In the genomic region with DNA sequence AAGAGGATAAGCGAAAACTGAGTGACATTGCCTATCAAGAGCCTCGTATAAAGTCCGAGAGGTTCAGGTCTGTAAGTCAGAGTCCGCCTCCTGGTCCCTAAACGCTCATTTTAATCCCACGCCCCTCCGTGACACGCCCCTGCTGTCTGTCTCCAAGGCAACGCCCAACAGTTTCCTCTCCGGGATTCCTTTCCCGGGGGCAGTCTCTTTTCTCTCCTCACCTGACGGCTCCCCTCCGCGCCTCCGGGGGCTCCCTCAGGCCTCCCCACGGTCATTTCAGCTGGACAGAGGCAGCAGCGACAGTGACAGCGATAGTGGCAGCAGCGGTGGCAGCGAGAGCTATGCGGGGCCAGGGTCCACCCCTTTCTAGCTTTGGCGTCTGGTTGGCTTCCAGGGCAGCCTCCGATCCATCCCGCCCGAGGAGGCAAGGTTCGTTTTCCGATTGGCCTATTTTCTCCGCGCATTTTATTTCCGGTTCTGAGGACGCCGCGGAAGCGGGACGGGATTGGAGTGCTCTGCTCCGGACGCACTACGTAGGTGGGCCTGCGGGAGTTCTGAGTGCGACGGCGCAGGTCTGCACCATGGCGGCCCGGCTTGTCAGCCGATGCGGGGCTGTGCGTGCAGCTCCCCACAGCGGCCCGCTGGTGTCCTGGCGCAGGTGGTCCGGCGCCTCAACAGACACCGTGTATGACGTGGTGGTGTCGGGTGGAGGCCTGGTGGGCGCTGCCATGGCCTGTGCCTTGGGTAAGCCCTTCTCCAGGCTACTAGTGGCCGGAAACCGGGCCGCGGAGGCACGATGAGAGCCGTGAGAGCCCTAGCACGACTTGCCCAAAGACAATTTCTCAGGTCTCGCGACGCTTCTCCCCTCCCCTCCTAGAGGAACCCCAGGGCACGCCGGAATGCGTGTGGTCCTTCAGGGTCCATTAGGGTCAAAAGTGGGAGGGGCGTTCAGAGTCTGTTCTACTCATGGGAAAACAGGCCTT, we compare ENCODE assay signal across 8 cellular contexts. TPM values are rescaled to one million over a fixed set of nuclear protein-coding genes. Genes with fewer than 3 reads are reported as not detected.
DNase-seq lines count a peak whose midpoint lies in the region; ATAC-seq and FAIRE-seq lines count a peak whose summit lies in the region.

A gene (plus strand): TSS at position 551 of the 983 bp plus-strand sequence. CDS start 31 bp downstream, at position 582.
A gene with protein sequence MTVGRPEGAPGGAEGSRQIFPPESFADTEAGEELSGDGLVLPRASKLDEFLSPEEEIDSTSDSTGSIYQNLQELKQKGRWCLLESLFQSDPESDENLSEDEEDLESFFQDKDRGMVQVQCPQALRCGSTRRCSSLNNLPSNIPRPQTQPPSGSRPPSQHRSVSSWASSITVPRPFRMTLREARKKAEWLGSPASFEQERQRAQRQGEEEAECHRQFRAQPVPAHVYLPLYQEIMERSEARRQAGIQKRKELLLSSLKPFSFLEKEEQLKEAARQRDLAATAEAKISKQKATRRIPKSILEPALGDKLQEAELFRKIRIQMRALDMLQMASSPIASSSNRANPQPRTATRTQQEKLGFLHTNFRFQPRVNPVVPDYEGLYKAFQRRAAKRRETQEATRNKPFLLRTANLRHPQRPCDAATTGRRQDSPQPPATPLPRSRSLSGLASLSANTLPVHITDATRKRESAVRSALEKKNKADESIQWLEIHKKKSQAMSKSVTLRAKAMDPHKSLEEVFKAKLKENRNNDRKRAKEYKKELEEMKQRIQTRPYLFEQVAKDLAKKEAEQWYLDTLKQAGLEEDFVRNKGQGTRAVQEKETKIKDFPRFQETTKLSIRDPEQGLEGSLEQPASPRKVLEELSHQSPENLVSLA (minus strand): TSS at position 343 of the 983 bp plus-strand sequence. CDS start 68 bp downstream, at position 275.

- H3K9me3 Mint-ChIP-seq in activated CD4-positive, alpha-beta T cell treated with anti-CD3 and anti-CD28 coated beads, Interleukin-2, amount 10 ng/mL, durations not matched to agents 24 days and 14 days: no peaks in the 10 kb centered on the region

- no peaks in the 10 kb centered on the region for H3K9me3 ChIP-seq in BLaER1

- peak within 1 kb of the TSS; percentile 99 for H3K4me3 Mint-ChIP-seq in activated CD4-positive, alpha-beta T cell treated with anti-CD3 and anti-CD28 coated beads, Interleukin-2, amount 10 ng/mL, durations not matched to agents 24 days and 14 days

- ATAC-seq in HG03457 (IDR thresholded peaks at IDR 0.05; ENCODE audit: unreplicated experiment): peak; percentile 75

- H3K27ac ChIP-seq in BLaER1: peak within 1 kb of the TSS; percentile 62

- peak within 1 kb of the TSS; percentile 92 for H3K27ac Mint-ChIP-seq in activated CD4-positive, alpha-beta T cell treated with anti-CD3 and anti-CD28 coated beads, Interleukin-2, amount 10 ng/mL, durations not matched to agents 24 days and 14 days

- peak; percentile 76 for DNase-seq in GM19239 (ENCODE audit: insufficient read length, low spot score)
- peak; percentile 98 for DNase-seq in NCI-H524 treated with DMSO at 0.1 percent for 48 hours (lab: John Stamatoyannopoulos, UW)
- DNase-seq in activated CD4-positive, alpha-beta T cell treated with anti-CD3 and anti-CD28 coated beads, Interleukin-2, amount 10 ng/mL, durations not matched to agents 24 days and 14 days: peak; percentile 98
- DNase-seq in cortex of kidney (lab: John Stamatoyannopoulos, UW): peak; percentile 51
- DNase-seq in left kidney (ENCODE audit: low read depth, low spot score): peak; percentile 99
- DNase-seq in stimulated activated CD4-positive, alpha-beta T cell treated with anti-CD3 and anti-CD28 coated beads, Interleukin-2, amount 100 ng/mL, for 24 hours: peak; percentile 91 to 92

- peaks cover 6% of the 10 kb centered on the region for H3K36me3 Mint-ChIP-seq in activated CD4-positive, alpha-beta T cell treated with anti-CD3 and anti-CD28 coated beads, Interleukin-2, amount 10 ng/mL, durations not matched to agents 24 days and 14 days (ENCODE audit: low read depth)

- H4K20me1 ChIP-seq in BLaER1: no peaks in the 10 kb centered on the region

- peak within 1 kb of the TSS; percentile 91 for H3K4me2 ChIP-seq in BLaER1

- peaks cover 11% of the 10 kb centered on the region for H3K36me3 ChIP-seq in BLaER1

- H3K4me1 ChIP-seq in BLaER1: peaks cover 14% of the 10 kb centered on the region

- FAIRE-seq in GM19239 (lab: Jason Lieb, UNC): peak; percentile 96

- no peaks in the 10 kb centered on the region for H3K27me3 Mint-ChIP-seq in activated CD4-positive, alpha-beta T cell treated with anti-CD3 and anti-CD28 coated beads, Interleukin-2, amount 10 ng/mL, durations not matched to agents 24 days and 14 days

- H3K4me1 Mint-ChIP-seq in activated CD4-positive, alpha-beta T cell treated with anti-CD3 and anti-CD28 coated beads, Interleukin-2, amount 10 ng/mL, durations not matched to agents 24 days and 14 days: peaks cover 9% of the 10 kb centered on the region

- intact Hi-C loops in activated CD4-positive, alpha-beta T cell treated with anti-CD3 and anti-CD28 coated beads, Interleukin-2, amount 10 ng/mL, durations not matched to agents 24 days and 14 days (cut with micrococcal nuclease): loop anchor here (1.0 to 5.0 kb wide), 4 partner anchors 63 to 208 kb away; a partner anchor contains a TSS

- peak within 1 kb of the TSS; percentile 77 for H3K9ac ChIP-seq in BLaER1

- no peaks in the 10 kb centered on the region for H3K27me3 ChIP-seq in BLaER1

- peak within 1 kb of the TSS; percentile 75 for H3K4me3 ChIP-seq in BLaER1

RNA-seq across cellular contexts. Expression of the first gene that starts in this region (rescaled TPM):
- 16.6 and 20.1 TPM in 2 replicates for total RNA-seq in activated CD4-positive, alpha-beta T cell treated with anti-CD3 and anti-CD28 coated beads, Interleukin-2, amount 10 ng/mL, durations not matched to agents 24 days and 14 days

RNA-seq across cellular contexts. Expression of the second gene that starts in this region (rescaled TPM):
- 0.57 and 0.75 TPM in 2 replicates for total RNA-seq in activated CD4-positive, alpha-beta T cell treated with anti-CD3 and anti-CD28 coated beads, Interleukin-2, amount 10 ng/mL, durations not matched to agents 24 days and 14 days

Comparison
In these comparisons a context has a peak if more than half of its experiments do, and no peak if none do; other contexts are left out.
1. Peak in every context shown above with its lines: DNase-seq, ATAC-seq, H3K4me3 ChIP-seq and H3K27ac ChIP-seq.